14 cellular contexts compared by ENCODE assay signal in the genomic region with DNA sequence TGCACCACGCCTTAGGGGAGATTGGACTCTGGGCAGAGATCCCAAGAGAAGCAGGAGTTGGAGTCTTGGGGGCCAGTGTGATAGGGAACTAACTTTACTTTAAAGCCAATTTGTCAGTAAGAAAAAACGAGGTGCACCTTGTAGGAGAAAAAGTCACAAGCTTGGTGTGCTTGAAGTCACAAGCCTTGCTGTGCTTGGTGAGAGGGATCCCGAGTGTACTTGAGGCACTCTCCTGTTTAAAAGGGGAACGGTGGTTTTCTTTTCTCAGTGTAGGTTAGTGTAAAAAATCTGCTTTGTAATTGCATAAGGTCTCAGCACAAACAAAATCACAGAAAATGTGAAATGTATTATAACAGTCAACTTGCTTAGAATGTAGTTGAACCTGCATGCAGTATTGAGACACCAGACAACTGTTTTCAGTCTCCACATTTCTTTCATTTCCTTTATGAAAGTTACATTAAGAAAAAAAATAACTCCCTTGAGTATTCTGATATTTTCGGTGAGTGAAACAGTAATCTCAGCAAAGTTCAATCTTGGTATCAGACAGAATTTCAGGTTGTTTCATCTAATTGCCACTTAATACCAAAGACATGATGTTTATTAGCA.
DNase-seq lines count a peak whose midpoint lies in the region; ATAC-seq, FAIRE-seq and TF ChIP-seq lines count a peak whose summit lies in the region.
"Had no signal": no experiment of that assay in that cellular context is flagged by ENCODE, and none has a peak within 500 bp of the region (broad histone marks: within the 10 kb centered on the region; RNA-seq: fewer than 3 reads in every experiment).

No MANE protein-coding gene starts in this region.

- SMC1A ChIA-PET in GM12878 (lab: Charles Lee; ENCODE audit: uncharacterized antibody, unreplicated experiment), result interaction anchor here (1.2 to 25.0 kb wide), 5 partner anchors 12 to 38 kb away, joined by 3 to 748 read pairs (median 4); no protein-coding TSS in a partner anchor

- in situ Hi-C loops in GM12878 (cut with MboI), result no loop called here

- no peaks in the 10 kb centered on the region for H4K20me1 ChIP-seq in GM12878 (ENCODE audit: control insufficient read depth, insufficient read depth)
- no peaks in the 10 kb centered on the region for H4K20me1 ChIP-seq in PC-9 (ENCODE audit: insufficient read depth)

- CTCF ChIA-PET in GM12878 (lab: Yijun Ruan, JAX) (interaction anchor here (1.0 to 2.2 kb wide), 8 partner anchors 8 to 412 kb away, joined by 3 to 15 read pairs (median 6); no protein-coding TSS in a partner anchor), PC-9 (lab: Charles Lee) (no interaction called here)

- H3K4me2 ChIP-seq in GM12878 (ENCODE audit: control insufficient read depth, insufficient read depth), result peak overlapping the region; percentile 49
- no peak overlapping the region for H3K4me2 ChIP-seq in PC-9

- H3K9me3 ChIP-seq in GM12878 (replicated peaks; ENCODE audit: control insufficient read depth, insufficient read depth, low read length), result peaks cover 4% of the 10 kb centered on the region; the same call in 1 of the 3 replicates
- H3K9me3 ChIP-seq in PC-9 (ENCODE audit: insufficient read depth, low read depth), result no peaks in the 10 kb centered on the region

- no peaks in the 10 kb centered on the region for H3F3A ChIP-seq in PC-9 (ENCODE audit: insufficient read depth, low read depth)

- H3K36me3 ChIP-seq in GM12878 (ENCODE audit: control insufficient read depth in 2 of 2, insufficient read depth in 2 of 2, low read length in 1 of 2) (no peaks in the 10 kb centered on the region), PC-9 (ENCODE audit: low read depth) (no peaks in the 10 kb centered on the region)

- peaks cover 29% of the 10 kb centered on the region for H3K4me1 ChIP-seq in GM12878 (ENCODE audit: control insufficient read depth, insufficient read depth, low read length)
- no peaks in the 10 kb centered on the region for H3K4me1 ChIP-seq in PC-9 (replicated peaks; ENCODE audit: insufficient read depth)

- TF ChIP-seq POLR2A in GM12878 (IDR thresholded peaks at IDR 0.05; ENCODE audit: low read depth, low read length), result no peak

- peak overlapping the region; percentile 39 for H2AFZ ChIP-seq in GM12878 (ENCODE audit: control insufficient read depth, low read depth, low read length)
- H2AFZ ChIP-seq in PC-9, result no peak overlapping the region

- H3K9me2 ChIP-seq in PC-9 (ENCODE audit: insufficient read depth), result no peaks in the 10 kb centered on the region

- H3K79me2 ChIP-seq in GM12878 (ENCODE audit: control insufficient read depth, insufficient read depth, low read length), result no peaks in the 10 kb centered on the region
- no peaks in the 10 kb centered on the region for H3K79me2 ChIP-seq in PC-9 (ENCODE audit: low read depth)

- RAD21 ChIA-PET in GM12878 (lab: Charles Lee; ENCODE audit: unreplicated experiment), result interaction anchor here (1.2 to 1.9 kb wide), 3 partner anchors 30 to 37 kb away, joined by 4 to 7 read pairs (median 4); no protein-coding TSS in a partner anchor

- FAIRE-seq in GM18507 (lab: Jason Lieb, UNC), result peak; percentile 89
- FAIRE-seq in GM12878 (lab: Jason Lieb, UNC), result peak; percentile 84
- FAIRE-seq: endothelial cell of umbilical vein had no signal

- H3K27ac ChIP-seq in GM12878 (ENCODE audit: control insufficient read depth, insufficient read depth) (peak overlapping the region; percentile 82), PC-9 (no peak overlapping the region)
- H3K27ac ChIP-seq: RWPE1 had no signal

- no peaks in the 10 kb centered on the region; a peak in 1 of 4 replicates for H3K27me3 ChIP-seq in GM12878 (replicated peaks in 1 of 2; ENCODE audit: control insufficient read depth in 2 of 2, insufficient read depth in 2 of 2, low read length in 1 of 2)
- peaks cover 28% of the 10 kb centered on the region for H3K27me3 ChIP-seq in PC-9 (ENCODE audit: insufficient read depth, low read depth)

- no peak for TF ChIP-seq CTCF in GM20000 (IDR thresholded peaks at IDR 0.05; ENCODE audit: extremely low read depth, missing control alignments)
- TF ChIP-seq CTCF in GM12878 (IDR thresholded peaks at IDR 0.05 in 2 of 3, conservative IDR thresholded peaks at IDR 0.05 in 1 of 3; ENCODE audit: control insufficient read depth in 2 of 3, extremely low read depth in 1 of 3, insufficient read depth in 1 of 3, low read depth in 3 of 3, low read length in 3 of 3), result no peak
- TF ChIP-seq CTCF in PC-9 (conservative IDR thresholded peaks at IDR 0.05), result no peak

- peak overlapping the region; percentile 19 for H3K4me3 ChIP-seq in GM12878
- H3K4me3 ChIP-seq in PC-9, result no peak overlapping the region

- peak in 1 of 2 experiments; percentile 65; a peak in 1 of 4 replicates for TF ChIP-seq EP300 in GM12878 (IDR thresholded peaks at IDR 0.05; ENCODE audit: borderline replicate concordance in 1 of 2, control insufficient read depth in 1 of 2, low read depth in 2 of 2, low read length in 2 of 2)

- TF ChIP-seq RAD21 in GM12878 (IDR thresholded peaks at IDR 0.05; ENCODE audit: insufficient read depth, low read depth, low read length), result no peak

- POLR2A ChIA-PET in GM12878 (lab: Charles Lee) (no interaction called here), PC-9 (lab: Charles Lee; ENCODE audit: unreplicated experiment) (no interaction called here)

- peak overlapping the region; percentile 68 for H3K9ac ChIP-seq in GM12878 (ENCODE audit: control insufficient read depth, insufficient read depth, low read length)

- peak; percentile 43 for DNase-seq in GM18507 (ENCODE audit: extremely low spot score, insufficient read length, low read depth)
- peak; percentile 83 for DNase-seq in GM20000 (ENCODE audit: low spot score)
- DNase-seq in GM12878 (ENCODE audit: low read depth, low spot score), result peak; percentile 65
- DNase-seq in NCI-H146 treated with DMSO at 0.1 percent for 48 hours (lab: John Stamatoyannopoulos, UW; ENCODE audit: unreplicated experiment), result no peak
- DNase-seq in PC-9, result no peak
- DNase-seq in NCI-H774 (lab: John Stamatoyannopoulos, UW), result no peak
- no peak for DNase-seq in UCSD-AML1 (lab: John Stamatoyannopoulos, UW; ENCODE audit: unreplicated experiment)
- DNase-seq: activated CD4-positive, alpha-beta T cell treated with anti-CD3 and anti-CD28 coated beads, Interleukin-2, amount 50 U/mL, for 1 hour; DMS153; NCI-H1694; stimulated activated naive CD4-positive, alpha-beta T cell treated with Interleukin-2 at 50 U/mL for 16 hours had no signal

- WGBS in GM12878 (ENCODE audit: insufficient coverage, insufficient replicate concordance, low lambda C conversion rate, missing lambda C conversion rate), result 1% methylated on average over 5 of the region's 5 CpGs

- BruUV-seq in GM12878 (replicated peaks; lab: Mats Ljungman, UMichigan) (no TSS peak), PC-9 (replicated peaks; lab: Mats Ljungman, UMichigan) (no TSS peak)

- peak; percentile 53 for ATAC-seq in HG03135 (IDR thresholded peaks at IDR 0.05; ENCODE audit: unreplicated experiment)
- peak; percentile 86 for ATAC-seq in GM12878

- intact Hi-C loops in GM12878 (cut with micrococcal nuclease; ENCODE audit: unreplicated experiment), result no loop called here
- intact Hi-C loops in PC-9 (cut with micrococcal nuclease; ENCODE audit: unreplicated experiment), result no loop called here

TF ChIP-seq in GM12878, 131 proteins besides CTCF, POLR2A, EP300 and RAD21 (continues in another document):
- no peak for TF ChIP-seq TAF1 (IDR thresholded peaks at IDR 0.05; ENCODE audit: borderline replicate concordance, low read depth, low read length)
- no peak for TF ChIP-seq MYB (IDR thresholded peaks at IDR 0.05; ENCODE audit: borderline replicate concordance, low read depth, low read length)
- no peak for TF ChIP-seq BMI1 (IDR thresholded peaks at IDR 0.05; ENCODE audit: borderline replicate concordance)
- TF ChIP-seq, protein P1, sequence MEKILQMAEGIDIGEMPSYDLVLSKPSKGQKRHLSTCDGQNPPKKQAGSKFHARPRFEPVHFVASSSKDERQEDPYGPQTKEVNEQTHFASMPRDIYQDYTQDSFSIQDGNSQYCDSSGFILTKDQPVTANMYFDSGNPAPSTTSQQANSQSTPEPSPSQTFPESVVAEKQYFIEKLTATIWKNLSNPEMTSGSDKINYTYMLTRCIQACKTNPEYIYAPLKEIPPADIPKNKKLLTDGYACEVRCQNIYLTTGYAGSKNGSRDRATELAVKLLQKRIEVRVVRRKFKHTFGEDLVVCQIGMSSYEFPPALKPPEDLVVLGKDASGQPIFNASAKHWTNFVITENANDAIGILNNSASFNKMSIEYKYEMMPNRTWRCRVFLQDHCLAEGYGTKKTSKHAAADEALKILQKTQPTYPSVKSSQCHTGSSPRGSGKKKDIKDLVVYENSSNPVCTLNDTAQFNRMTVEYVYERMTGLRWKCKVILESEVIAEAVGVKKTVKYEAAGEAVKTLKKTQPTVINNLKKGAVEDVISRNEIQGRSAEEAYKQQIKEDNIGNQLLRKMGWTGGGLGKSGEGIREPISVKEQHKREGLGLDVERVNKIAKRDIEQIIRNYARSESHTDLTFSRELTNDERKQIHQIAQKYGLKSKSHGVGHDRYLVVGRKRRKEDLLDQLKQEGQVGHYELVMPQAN (conservative IDR thresholded peaks at IDR 0.05), result no peak
- TF ChIP-seq EZH2 (IDR thresholded peaks at IDR 0.05; ENCODE audit: borderline replicate concordance, control insufficient read depth, low read depth, low read length), result no peak
- no peak; the same call in 1 of the 2 replicates for TF ChIP-seq CREM (IDR thresholded peaks at IDR 0.05; ENCODE audit: low read depth)
- peak; percentile 51; the same call in 1 of the 2 replicates for TF ChIP-seq FOXM1 (IDR thresholded peaks at IDR 0.05; ENCODE audit: low read depth, low read length)
- TF ChIP-seq ZNF274 (IDR thresholded peaks at IDR 0.05; ENCODE audit: insufficient read depth, insufficient read length), result no peak
- TF ChIP-seq E4F1 (IDR thresholded peaks at IDR 0.05; ENCODE audit: borderline replicate concordance, partially characterized antibody), result no peak
- TF ChIP-seq HDAC6 (IDR thresholded peaks at IDR 0.05; ENCODE audit: unreplicated experiment), result no peak

Comparison
In these comparisons a context has a peak if more than half of its experiments do, and no peak if none do; other contexts are left out.
1. DNase-seq: peak in GM18507 (single experiment), GM20000 (single experiment) and GM12878 (single experiment); none in NCI-H146 treated with DMSO at 0.1 percent for 48 hours (single experiment), PC-9 (0 of 2), NCI-H774 (single experiment) and UCSD-AML1 (single experiment).